ENCODE assay signal across 14 cellular contexts in the genomic region with DNA sequence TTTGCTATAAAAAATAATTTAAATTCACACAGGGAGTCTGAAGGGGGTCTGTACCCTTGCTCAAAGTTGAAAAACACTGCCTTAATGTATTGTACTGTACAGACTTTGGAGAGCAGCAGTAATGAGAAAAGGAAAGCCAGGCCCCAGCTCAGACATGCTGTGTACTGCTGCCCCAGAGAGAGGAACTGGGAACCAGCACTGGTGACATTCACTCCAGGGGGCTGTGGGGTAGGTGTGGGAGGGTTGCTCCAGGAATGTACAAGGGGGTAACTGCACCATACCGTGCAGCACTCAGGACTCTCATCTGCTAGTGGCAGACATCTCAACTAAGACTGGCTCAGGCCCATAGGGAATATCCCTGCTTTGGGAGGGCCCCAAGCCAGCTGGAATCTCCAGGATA.
"Had no signal": no experiment of that assay in that cellular context is flagged by ENCODE, and none has a peak within 500 bp of the region (broad histone marks: within the 10 kb centered on the region; RNA-seq: fewer than 3 reads in every experiment).

No MANE protein-coding gene starts in this region.

- DNase-seq: activated B cell treated with CpG ODN at 0.5 μM for 24 hours; activated CD4-positive, alpha-beta T cell treated with anti-CD3 and anti-CD28 coated beads, Interleukin-2, amount 10 ng/mL, durations not matched to agents 24 days and 14 days; activated CD8-positive, alpha-beta T cell treated with anti-CD3 and anti-CD28 coated beads, Interleukin-2, amount 10 ng/mL, durations not matched to agents 7 days and 5 days; activated naive CD4-positive, alpha-beta T cell treated with anti-CD3 and anti-CD28 coated beads, Interleukin-2, amount 50 U/mL, for 16 hours; activated T-cell treated with anti-CD3 and anti-CD28 coated beads, Interleukin-2, amount 50 U/mL, for 24 hours; cerebellar nuclear complex; cortex of kidney; gastrocnemius medialis; nephron progenitor cell; occipital lobe; stimulated activated naive CD4-positive, alpha-beta T cell had no signal

- H3K4me1 ChIP-seq: ascending aorta, gastrocnemius medialis had no signal

- H3K27me3 Mint-ChIP-seq: activated CD4-positive, alpha-beta T cell treated with anti-CD3 and anti-CD28 coated beads, Interleukin-2, amount 10 ng/mL, durations not matched to agents 24 days and 14 days had no signal

- H3K36me3 ChIP-seq: ascending aorta, gastrocnemius medialis had no signal

- H3K4me1 Mint-ChIP-seq: nephron progenitor cell had no signal

- H3K4me3 Mint-ChIP-seq: activated B cell treated with CpG ODN at 0.5 μM for 24 hours; activated CD4-positive, alpha-beta T cell treated with anti-CD3 and anti-CD28 coated beads, Interleukin-2, amount 10 ng/mL, durations not matched to agents 24 days and 14 days; activated CD8-positive, alpha-beta T cell treated with anti-CD3 and anti-CD28 coated beads, Interleukin-2, amount 10 ng/mL, durations not matched to agents 7 days and 5 days; activated T-cell treated with anti-CD3 and anti-CD28 coated beads, Interleukin-2, amount 50 U/mL, for 24 hours; nephron progenitor cell; T-helper 2 cell treated with Interferon-gamma antibody and Interleukin-4, amounts not matched to agents 5 μg/mL and 100 μg/mL, for 36 hours had no signal

- H3K27ac ChIP-seq: ascending aorta, gastrocnemius medialis had no signal

- H3K27ac Mint-ChIP-seq: activated B cell treated with CpG ODN at 0.5 μM for 24 hours; activated CD4-positive, alpha-beta T cell treated with anti-CD3 and anti-CD28 coated beads, Interleukin-2, amount 10 ng/mL, durations not matched to agents 24 days and 14 days; activated CD8-positive, alpha-beta T cell treated with anti-CD3 and anti-CD28 coated beads, Interleukin-2, amount 10 ng/mL, durations not matched to agents 7 days and 5 days; activated T-cell treated with anti-CD3 and anti-CD28 coated beads, Interleukin-2, amount 50 U/mL, for 24 hours; nephron progenitor cell; T-helper 2 cell treated with Interferon-gamma antibody and Interleukin-4, amounts not matched to agents 5 μg/mL and 100 μg/mL, for 36 hours had no signal

- H3K9me3 Mint-ChIP-seq: activated CD4-positive, alpha-beta T cell treated with anti-CD3 and anti-CD28 coated beads, Interleukin-2, amount 10 ng/mL, durations not matched to agents 24 days and 14 days had no signal

- H3K27me3 ChIP-seq: ascending aorta, gastrocnemius medialis had no signal

- H3K9me3 ChIP-seq: ascending aorta, gastrocnemius medialis had no signal

- H3K4me3 ChIP-seq: ascending aorta, gastrocnemius medialis, lung had no signal
